Comparison of ENCODE assay signal across 10 cellular contexts in genomic region chr2:101063753-101064502, GRCh38.
DNase-seq lines count a peak whose midpoint lies in the region; ATAC-seq and TF ChIP-seq lines count a peak whose summit lies in the region.
"Had no signal": no experiment of that assay in that cellular context is flagged by ENCODE, and none has a peak within 500 bp of the region (broad histone marks: within the 10 kb centered on the region; RNA-seq: fewer than 3 reads in every experiment).

No MANE protein-coding gene starts in this region.

- no peaks in the 10 kb centered on the region for H3K9me3 Mint-ChIP-seq in activated T-cell treated with anti-CD3 and anti-CD28 coated beads, Interleukin-2, amount 50 U/mL, for 4 hours

- H4K20me1 ChIP-seq in PC-3 (ENCODE audit: low read length) = no peaks in the 10 kb centered on the region
- H4K20me1 ChIP-seq in fibroblast of lung (ENCODE audit: control insufficient read depth, extremely low read depth, insufficient read depth, low read length) = no peaks in the 10 kb centered on the region

- H3K4me3 ChIP-seq in PC-3 (ENCODE audit: low read length) (0 out of 2 replicates have a peak overlapping the region, but pooled peaks have one; percentile 8), fibroblast of lung (replicated peaks in 1 of 4; ENCODE audit: control extremely low read depth in 1 of 4, insufficient read depth in 1 of 4, low read depth in 3 of 4, low read length in 4 of 4) (no peak overlapping the region), gastrocnemius medialis (no peak overlapping the region)

- no peaks in the 10 kb centered on the region for H3K27me3 ChIP-seq in PC-3 (ENCODE audit: low read length)
- H3K27me3 ChIP-seq in fibroblast of lung (ENCODE audit: control insufficient read depth, insufficient read depth, low read length) = no peaks in the 10 kb centered on the region
- no peaks in the 10 kb centered on the region for H3K27me3 ChIP-seq in gastrocnemius medialis
- H3K27me3 ChIP-seq: neutrophil had no signal

- TF ChIP-seq POLR2A in gastrocnemius medialis (IDR thresholded peaks at IDR 0.05) = no peak

- peaks cover 4% of the 10 kb centered on the region for H3F3A ChIP-seq in PC-3 (ENCODE audit: low read length, unreplicated experiment)

- peaks cover 68% of the 10 kb centered on the region for H3K79me2 ChIP-seq in PC-3 (ENCODE audit: low read length)
- no peaks in the 10 kb centered on the region for H3K79me2 ChIP-seq in fibroblast of lung (ENCODE audit: control insufficient read depth, insufficient read depth, low read length)

- peak overlapping the region; percentile 97 for H3K27ac ChIP-seq in PC-3 (ENCODE audit: low read length)
- H3K27ac ChIP-seq in fibroblast of lung (ENCODE audit: insufficient read depth, low read length) = no peak overlapping the region
- H3K27ac ChIP-seq in gastrocnemius medialis = peak overlapping the region; percentile 78 to 88 (median 83)
- H3K27ac ChIP-seq: neutrophil had no signal

- intact Hi-C loops in PC-3 (cut with micrococcal nuclease) (no loop called here), gastrocnemius medialis (cut with DNase I; ENCODE audit: low total_unique reads) (loop anchor here (5.0 kb wide), 1 partner anchor 88 kb away; the partner anchor contains the start of gene TBC1D8)

- BruUV-seq in PC-3 (replicated peaks; lab: Mats Ljungman, UMichigan) = no TSS peak

- peak overlapping the region; percentile 74 for H3K4me2 ChIP-seq in PC-3 (ENCODE audit: low read length)
- peak overlapping the region; percentile 4 for H3K4me2 ChIP-seq in fibroblast of lung (ENCODE audit: extremely low read depth, insufficient read depth, low read length)

- H3K4me3 Mint-ChIP-seq in activated T-cell treated with anti-CD3 and anti-CD28 coated beads, Interleukin-2, amount 50 U/mL, for 4 hours = no peak overlapping the region
- H3K4me3 Mint-ChIP-seq: activated CD4-positive, alpha-beta T cell treated with anti-CD3 and anti-CD28 coated beads for 36 hours had no signal

- H3K4me1 Mint-ChIP-seq in activated T-cell treated with anti-CD3 and anti-CD28 coated beads, Interleukin-2, amount 50 U/mL, for 4 hours (ENCODE audit: low read depth) = peaks cover 2% of the 10 kb centered on the region

- no peaks in the 10 kb centered on the region for H3K9me2 ChIP-seq in PC-3 (replicated peaks; ENCODE audit: low read length)

- no peaks in the 10 kb centered on the region for H3K27me3 Mint-ChIP-seq in activated T-cell treated with anti-CD3 and anti-CD28 coated beads, Interleukin-2, amount 50 U/mL, for 4 hours (ENCODE audit: low read depth)
- H3K27me3 Mint-ChIP-seq: activated CD4-positive, alpha-beta T cell treated with anti-CD3 and anti-CD28 coated beads for 36 hours had no signal

- CTCF ChIA-PET in PC-3 (lab: Charles Lee) = interaction anchor here (0.6 kb wide), 1 partner anchor 35 kb away, joined by 3 read pairs; no protein-coding TSS in a partner anchor

- H3K4me1 ChIP-seq in PC-3 (ENCODE audit: insufficient read depth, low read length) = peaks cover 27% of the 10 kb centered on the region
- peaks cover 3% of the 10 kb centered on the region for H3K4me1 ChIP-seq in fibroblast of lung (ENCODE audit: control insufficient read depth, extremely low read depth, insufficient read depth, low read length)
- peaks cover 52 to 57% of the 10 kb centered on the region in 2 donors for H3K4me1 ChIP-seq in gastrocnemius medialis

- in situ Hi-C loops in gastrocnemius medialis (cut with MboI; ENCODE audit: low sequenced_read_pairs in 4 of 4) = no loop called here

- POLR2A ChIA-PET in PC-3 (lab: Charles Lee; ENCODE audit: unreplicated experiment) = interaction anchor here (0.6 kb wide), 1 partner anchor 77 kb away, joined by 4 read pairs; no protein-coding TSS in a partner anchor

- H3K9me3 ChIP-seq in PC-3 (ENCODE audit: low read length) (no peaks in the 10 kb centered on the region), fibroblast of lung (ENCODE audit: control insufficient read depth, insufficient read depth, low read depth, low read length) (no peaks in the 10 kb centered on the region), gastrocnemius medialis (no peaks in the 10 kb centered on the region)
- H3K9me3 ChIP-seq: neutrophil had no signal

- H3K36me3 Mint-ChIP-seq in activated T-cell treated with anti-CD3 and anti-CD28 coated beads, Interleukin-2, amount 50 U/mL, for 4 hours (ENCODE audit: insufficient read depth) = no peaks in the 10 kb centered on the region

- peak; percentile 34 for DNase-seq in GM04504 (ENCODE audit: low read depth)
- peak; percentile 35 for DNase-seq in PC-3
- peak; percentile 29 to 56 for DNase-seq in fibroblast of lung (ENCODE audit: low read depth in 2 of 2)
- DNase-seq in gastrocnemius medialis = peak in 1 of 2 donors; percentile 53
- DNase-seq in activated T-cell treated with anti-CD3 and anti-CD28 coated beads, Interleukin-2, amount 50 U/mL, for 4 hours = no peak
- DNase-seq in NCI-H345 treated with DMSO at 0.1 percent for 48 hours (lab: John Stamatoyannopoulos, UW; ENCODE audit: unreplicated experiment) = no peak
- DNase-seq: activated CD4-positive, alpha-beta T cell treated with anti-CD3 and anti-CD28 coated beads for 36 hours had no signal

- H3K36me3 ChIP-seq in PC-3 (ENCODE audit: low read depth, low read length) (peaks cover 3% of the 10 kb centered on the region; the same call in 1 of the 2 replicates), fibroblast of lung (ENCODE audit: control insufficient read depth, insufficient read depth, low read length) (no peaks in the 10 kb centered on the region), gastrocnemius medialis (peaks cover 0 to 6% of the 10 kb centered on the region in 2 donors)

- H3K9ac ChIP-seq in PC-3 (ENCODE audit: low read length) = peak overlapping the region; percentile 85
- no peak overlapping the region for H3K9ac ChIP-seq in fibroblast of lung (ENCODE audit: insufficient read depth, low read length)

- TF ChIP-seq CTCF in PC-3 (conservative IDR thresholded peaks at IDR 0.05; ENCODE audit: low read depth, low read length) = no peak
- TF ChIP-seq CTCF in fibroblast of lung (conservative IDR thresholded peaks at IDR 0.05 in 1 of 2, IDR thresholded peaks at IDR 0.05 in 1 of 2; ENCODE audit: low read depth in 1 of 2, low read length in 2 of 2) = no peak
- TF ChIP-seq CTCF in gastrocnemius medialis (IDR thresholded peaks at IDR 0.05 in 4 of 5, conservative IDR thresholded peaks at IDR 0.05 in 1 of 5) = no peak

- ATAC-seq in PC-3 = no peak
- ATAC-seq in gastrocnemius medialis = peak in 1 of 2 donors; percentile 29
- no peak for ATAC-seq in GM21381 (IDR thresholded peaks at IDR 0.05; ENCODE audit: unreplicated experiment)
- no peak for ATAC-seq in GM19324 (IDR thresholded peaks at IDR 0.05; ENCODE audit: low FRiP score, unreplicated experiment)
- ATAC-seq in activated T-cell treated with anti-CD3 and anti-CD28 coated beads, Interleukin-2, amount 50 U/mL, for 4 hours = no peak
- ATAC-seq: activated CD4-positive, alpha-beta T cell treated with anti-CD3 and anti-CD28 coated beads for 36 hours had no signal

- H2AFZ ChIP-seq in PC-3 (ENCODE audit: low read length) (no peak overlapping the region), fibroblast of lung (ENCODE audit: low read length) (no peak overlapping the region)

Comparison
In these comparisons a context has a peak if more than half of its experiments do, and no peak if none do; other contexts are left out.
1. DNase-seq: peak in GM04504 (single experiment), PC-3 (single experiment) and fibroblast of lung (2 of 2); none in activated T-cell treated with anti-CD3 and anti-CD28 coated beads, Interleukin-2, amount 50 U/mL, for 4 hours (single experiment) and NCI-H345 treated with DMSO at 0.1 percent for 48 hours (single experiment).